ENCODE assay signal across 12 cellular contexts in the genomic region with DNA sequence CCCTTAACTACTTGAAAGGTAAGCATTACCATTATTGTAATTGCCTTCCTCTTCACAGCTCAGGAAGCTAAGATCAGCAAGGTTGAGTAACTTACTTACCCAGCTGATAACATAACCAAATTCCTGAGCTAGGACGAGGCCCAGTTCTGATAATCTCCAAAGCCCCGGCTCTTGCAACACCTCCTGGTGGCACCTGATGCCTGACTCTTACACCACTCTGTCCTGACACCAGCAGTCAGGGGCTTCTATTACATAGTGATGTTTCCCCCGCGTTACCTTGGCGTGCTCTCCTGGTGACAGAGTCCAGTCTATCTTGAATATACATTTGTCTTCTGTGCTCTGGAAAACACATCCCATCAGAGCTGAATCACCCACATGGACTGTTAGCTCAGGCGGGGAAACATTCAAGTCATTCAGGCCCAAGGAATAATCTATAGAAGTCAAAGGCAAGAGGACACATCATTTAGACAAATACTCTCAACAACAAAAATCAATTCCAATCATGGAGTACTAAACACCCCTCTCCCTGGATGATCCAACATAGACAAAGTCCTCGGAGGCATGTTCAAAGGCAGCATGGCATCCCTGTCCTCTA. TPM values are rescaled to one million over a fixed set of nuclear protein-coding genes. Genes with fewer than 3 reads are reported as not detected.
DNase-seq lines count a peak whose midpoint lies in the region; ATAC-seq and TF ChIP-seq lines count a peak whose summit lies in the region.
"Had no signal": no experiment of that assay in that cellular context is flagged by ENCODE, and none has a peak within 500 bp of the region (broad histone marks: within the 10 kb centered on the region; RNA-seq: fewer than 3 reads in every experiment).

No MANE protein-coding gene starts in this region.

- CTCF ChIA-PET in WTC11 (lab: Charles Lee) = interaction anchor here (0.9 to 5.8 kb wide), 8 partner anchors 14 to 265 kb away, joined by 3 to 44 read pairs (median 4); no protein-coding TSS in a partner anchor

- ATAC-seq in WTC11 (0 out of 2 replicates have a peak, but pooled peaks have one; percentile 6), HG03520 (IDR thresholded peaks at IDR 0.05; ENCODE audit: unreplicated experiment) (no peak)

- H3K27me3 ChIP-seq in iPS-20b (ENCODE audit: insufficient read depth, low read length) (no peaks in the 10 kb centered on the region), stomach (peaks cover 0 to 30% (median 0%) of the 10 kb centered on the region in 3 donors)

- H3K4me1 ChIP-seq in iPS-20b (ENCODE audit: insufficient read depth, low read length) (peaks cover 31% of the 10 kb centered on the region), stomach (peaks cover 0 to 56% (median 14%) of the 10 kb centered on the region in 4 donors)

- no peaks in the 10 kb centered on the region for H3K36me3 ChIP-seq in iPS-20b (ENCODE audit: insufficient read depth, low read depth, low read length)
- peaks cover 0 to 3% (median 0%) of the 10 kb centered on the region in 4 donors for H3K36me3 ChIP-seq in stomach

- TF ChIP-seq EP300 in stomach (IDR thresholded peaks at IDR 0.05) = no peak

- no peak for DNase-seq in activated T-cell treated with anti-CD3 and anti-CD28 coated beads, Interleukin-2, amount 50 U/mL, for 24 hours
- DNase-seq in activated T-cell treated with anti-CD3 and anti-CD28 coated beads for 4 hours = no peak
- DNase-seq in WTC11 (ENCODE audit: low spot score) = no peak
- DNase-seq in stomach = peak; percentile 47
- no peak for DNase-seq in NCI-H82 treated with DMSO at 0.1 percent for 48 hours (lab: John Stamatoyannopoulos, UW; ENCODE audit: unreplicated experiment)
- DNase-seq in 8988T = no peak
- DNase-seq: activated naive CD4-positive, alpha-beta T cell treated with anti-CD3 and anti-CD28 coated beads, Interleukin-2, amount 50 U/mL, for 16 hours; head of caudate nucleus; IMR-90 had no signal

- 49 to 73% (median 59%) methylated on average over 7 of the region's 7 CpGs for WGBS in stomach, 5 donors

- peaks cover 87% of the 10 kb centered on the region for H3K36me3 Mint-ChIP-seq in activated T-cell treated with anti-CD3 and anti-CD28 coated beads, Interleukin-2, amount 50 U/mL, for 24 hours (ENCODE audit: low read depth)
- H3K36me3 Mint-ChIP-seq in WTC11 = no peaks in the 10 kb centered on the region

- POLR2A ChIA-PET in WTC11 (lab: Charles Lee) = no interaction called here

- intact Hi-C loops in stomach (cut with DNase I; ENCODE audit: low total_unique reads) = no loop called here

- TF ChIP-seq CTCF in WTC11 (IDR thresholded peaks at IDR 0.05) (no peak), stomach (IDR thresholded peaks at IDR 0.05) (no peak)

- H3K4me3 ChIP-seq in iPS-20b (ENCODE audit: low read length) (0 out of 2 replicates have a peak overlapping the region, but pooled peaks have one; percentile 1), stomach (no peak overlapping the region)

- H3K4me3 Mint-ChIP-seq in activated T-cell treated with anti-CD3 and anti-CD28 coated beads, Interleukin-2, amount 50 U/mL, for 24 hours = peak overlapping the region; percentile 85
- H3K4me3 Mint-ChIP-seq in WTC11 = no peak overlapping the region

- no peak overlapping the region for H3K27ac Mint-ChIP-seq in activated T-cell treated with anti-CD3 and anti-CD28 coated beads, Interleukin-2, amount 50 U/mL, for 24 hours
- H3K27ac Mint-ChIP-seq in WTC11 = peak overlapping the region; percentile 49; the same call in 1 of the 2 replicates

- H3K27ac ChIP-seq in iPS-20b (ENCODE audit: low read length) (no peak overlapping the region), stomach (peak overlapping the region in 2 of 5 donors; percentile 34 to 66)

- no peaks in the 10 kb centered on the region for H3K9me3 ChIP-seq in iPS-20b (ENCODE audit: insufficient read depth, low read depth, low read length)
- no peaks in the 10 kb centered on the region for H3K9me3 ChIP-seq in stomach

- H3K9ac ChIP-seq in iPS-20b (ENCODE audit: low read depth, low read length) = no peak overlapping the region; the same call in 1 of the 2 replicates

- H3K9me3 Mint-ChIP-seq in activated T-cell treated with anti-CD3 and anti-CD28 coated beads, Interleukin-2, amount 50 U/mL, for 24 hours = no peaks in the 10 kb centered on the region
- no peaks in the 10 kb centered on the region for H3K9me3 Mint-ChIP-seq in WTC11

- no peaks in the 10 kb centered on the region for H3K27me3 Mint-ChIP-seq in activated T-cell treated with anti-CD3 and anti-CD28 coated beads, Interleukin-2, amount 50 U/mL, for 24 hours
- peaks cover 17% of the 10 kb centered on the region for H3K27me3 Mint-ChIP-seq in WTC11 (ENCODE audit: low read depth)

- peaks cover 92% of the 10 kb centered on the region for H3K4me1 Mint-ChIP-seq in activated T-cell treated with anti-CD3 and anti-CD28 coated beads, Interleukin-2, amount 50 U/mL, for 24 hours (ENCODE audit: low read depth)
- H3K4me1 Mint-ChIP-seq in WTC11 = peaks cover 48% of the 10 kb centered on the region

- TF ChIP-seq POLR2A in stomach (IDR thresholded peaks at IDR 0.05) = no peak

TF ChIP-seq in WTC11, 78 proteins besides CTCF, POLR2A, EP300 and RAD21 (continues in another document):
- TF ChIP-seq, protein P1, sequence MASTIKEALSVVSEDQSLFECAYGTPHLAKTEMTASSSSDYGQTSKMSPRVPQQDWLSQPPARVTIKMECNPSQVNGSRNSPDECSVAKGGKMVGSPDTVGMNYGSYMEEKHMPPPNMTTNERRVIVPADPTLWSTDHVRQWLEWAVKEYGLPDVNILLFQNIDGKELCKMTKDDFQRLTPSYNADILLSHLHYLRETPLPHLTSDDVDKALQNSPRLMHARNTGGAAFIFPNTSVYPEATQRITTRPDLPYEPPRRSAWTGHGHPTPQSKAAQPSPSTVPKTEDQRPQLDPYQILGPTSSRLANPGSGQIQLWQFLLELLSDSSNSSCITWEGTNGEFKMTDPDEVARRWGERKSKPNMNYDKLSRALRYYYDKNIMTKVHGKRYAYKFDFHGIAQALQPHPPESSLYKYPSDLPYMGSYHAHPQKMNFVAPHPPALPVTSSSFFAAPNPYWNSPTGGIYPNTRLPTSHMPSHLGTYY (CRISPR knock-in tag; IDR thresholded peaks at IDR 0.05) = no peak
- TF ChIP-seq ZNF532 (CRISPR knock-in tag; IDR thresholded peaks at IDR 0.05; ENCODE audit: borderline replicate concordance) = no peak
- TF ChIP-seq ATF6 (CRISPR knock-in tag; IDR thresholded peaks at IDR 0.05) = no peak
- TF ChIP-seq GABPB1 (CRISPR knock-in tag; IDR thresholded peaks at IDR 0.05) = peak; percentile 87

RNA-seq across cellular contexts. Expression of gene JAML, which starts 12.6 kb away (rescaled TPM):
- total RNA-seq in WTC11 (2021) (0.24 to 0.37 TPM in 2 of 3 replicates, not detected in the other), stomach (10 to 100 TPM in 4 of 5 donors, 1 to 10 TPM in 1; 9.2 to 35.0 (median 21.4) TPM)
- 10 to 100 TPM in 1 of 3 donors, 1 to 10 TPM in 2; 3.7 to 14.5 (median 4.6) TPM for polyA plus RNA-seq in stomach
- total RNA-seq: IMR-90 had no signal
- polyA plus RNA-seq: AG04450, IMR-90 had no signal

RNA-seq across cellular contexts. Expression of gene SCN2B, which starts 35.8 kb away (rescaled TPM):
- total RNA-seq in WTC11 (2021) = 0.16 to 0.37 TPM (median 0.20 TPM) in 3 replicates
- total RNA-seq in stomach = under 1 TPM in 2 of 5 donors, not detected in 3; 0.29 to 0.92 TPM
- polyA plus RNA-seq in stomach = under 1 TPM; 0.12 to 0.46 (median 0.23) TPM

RNA-seq across cellular contexts. Expression of gene MPZL3, which starts 39.9 kb away (rescaled TPM):
- total RNA-seq in WTC11 (2021) (1.6 to 2.1 TPM (median 2.0 TPM) in 3 replicates), stomach (10 to 100 TPM in 1 of 5 donors, 1 to 10 TPM in 3, under 1 TPM in 1; 0.45 to 20.0 (median 6.7) TPM)
- polyA plus RNA-seq in stomach = 1 to 10 TPM; 2.1 to 7.2 (median 3.4) TPM

RNA-seq across cellular contexts. Expression of gene MPZL2, which starts 51.9 kb away (rescaled TPM):
- total RNA-seq in WTC11 (2021) (1.2 to 1.8 TPM (median 1.4 TPM) in 3 replicates), stomach (10 to 100 TPM in 4 of 5 donors, under 1 TPM in 1; 0.58 to 97.2 (median 56.7) TPM)
- polyA plus RNA-seq in stomach = 10 to 100 TPM; 12.2 to 79.1 (median 35.4) TPM
- total RNA-seq: IMR-90 had no signal
- polyA plus RNA-seq: AG04450, IMR-90 had no signal

RNA-seq across cellular contexts. Expression of gene SCN4B, which starts 59.6 kb away (rescaled TPM):
- total RNA-seq in WTC11 (2021) (3.5 to 4.5 TPM (median 4.4 TPM) in 3 replicates), stomach (1 to 10 TPM in 2 of 5 donors, not detected in 3; 2.2 to 3.6 TPM)
- polyA plus RNA-seq in stomach = 1 to 10 TPM in 2 of 3 donors, under 1 TPM in 1; 0.75 to 1.6 (median 1.2) TPM
